8 cellular contexts compared by ENCODE assay signal in genomic region chr2:218068721-218069334, GRCh38. TPM values are rescaled to one million over a fixed set of nuclear protein-coding genes. Genes with fewer than 3 reads are reported as not detected.
A peak's percentile ranks its signal among the peaks of the same experiment; 100 is the strongest.
DNase-seq lines count a peak whose midpoint lies in the region; ATAC-seq and TF ChIP-seq lines count a peak whose summit lies in the region.
"Not testable (repeated sequence)": the region's sequence is repeated elsewhere in the genome, so short reads cannot be mapped to it uniquely, and the experiment has no call there.

TSS of gene RUFY4 (plus strand) at chr2:218069253. CDS start at chr2:218070606, 1,353 bp downstream.

- intact Hi-C loops in Caco-2 (cut with micrococcal nuclease; ENCODE audit: unreplicated experiment), result loop anchor here (1.0 kb wide), 2 partner anchors 280 to 284 kb away; no protein-coding TSS in a partner anchor

- not testable (repeated sequence) for H3K9ac ChIP-seq in HUES6 (ENCODE audit: low read length)

- H3K36me3 Mint-ChIP-seq in Caco-2 (ENCODE audit: insufficient read depth, unreplicated experiment); activated CD8-positive, alpha-beta memory T cell treated with anti-CD3 and anti-CD28 coated beads, Interleukin-2, amount 10 ng/mL, durations not matched to agents 7 days and 5 days; endothelial cell (ENCODE audit: low read depth, unreplicated experiment): not testable (repeated sequence)

- BruUV-seq in Caco-2 (replicated peaks; lab: Mats Ljungman, UMichigan), result not testable (repeated sequence)

- CTCF ChIA-PET in Caco-2 (lab: Charles Lee), result interaction anchor here (0.6 to 1.4 kb wide), 8 partner anchors 11 to 283 kb away, joined by 3 to 28 read pairs (median 4); no protein-coding TSS in a partner anchor
- CTCF ChIA-PET in activated CD8-positive, alpha-beta memory T cell treated with anti-CD3 and anti-CD28 coated beads, Interleukin-2, amount 10 ng/mL, durations not matched to agents 7 days and 5 days (lab: Charles Lee), result interaction anchor here (0.6 to 2.7 kb wide), 20 partner anchors 9 to 1226 kb away, joined by 3 to 16 read pairs (median 5); partner anchors contain the start of gene CXCR1

- DNase-seq in Caco-2 (peak; percentile 65 to 81), NOMO-1 treated with DMSO at 0.1 percent for 48 hours (lab: John Stamatoyannopoulos, UW; ENCODE audit: unreplicated experiment) (peak; percentile 82), endothelial cell (ENCODE audit: low spot score) (peak; percentile 64), midbrain (lab: John Stamatoyannopoulos, UW) (peak; percentile 62)
- peak; percentile 81 for DNase-seq in activated CD8-positive, alpha-beta memory T cell treated with anti-CD3 and anti-CD28 coated beads, Interleukin-2, amount 10 ng/mL, durations not matched to agents 7 days and 5 days
- peak; percentile 21 to 41 for DNase-seq in stimulated activated CD8-positive, alpha-beta memory T cell treated with anti-CD3 and anti-CD28 coated beads, Interleukin-15, amount 100 ng/mL, for 4 hours (ENCODE audit: low read depth in 2 of 2)

- peaks cover 26% of the 10 kb centered on the region for H3K27me3 Mint-ChIP-seq in Caco-2 (ENCODE audit: insufficient read depth, unreplicated experiment)
- H3K27me3 Mint-ChIP-seq in activated CD8-positive, alpha-beta memory T cell treated with anti-CD3 and anti-CD28 coated beads, Interleukin-2, amount 10 ng/mL, durations not matched to agents 7 days and 5 days, result peaks cover 13% of the 10 kb centered on the region
- not testable (repeated sequence) for H3K27me3 Mint-ChIP-seq in endothelial cell (ENCODE audit: unreplicated experiment)

- H3K9me3 Mint-ChIP-seq in Caco-2 (ENCODE audit: unreplicated experiment); activated CD8-positive, alpha-beta memory T cell treated with anti-CD3 and anti-CD28 coated beads, Interleukin-2, amount 10 ng/mL, durations not matched to agents 7 days and 5 days (ENCODE audit: low read depth); endothelial cell (ENCODE audit: unreplicated experiment): not testable (repeated sequence)

- not testable (repeated sequence) for H3K27me3 ChIP-seq in Caco-2 (replicated peaks; ENCODE audit: control insufficient read depth, insufficient read depth, low read length)
- H3K27me3 ChIP-seq in HUES6 (ENCODE audit: control insufficient read depth, insufficient read depth, low read length), result peaks cover 22% of the 10 kb centered on the region

- not testable (repeated sequence) for H3K9me3 ChIP-seq in Caco-2; HUES6 (ENCODE audit: control insufficient read depth, insufficient read depth, low read depth, low read length)

- not testable (repeated sequence) for H3K27ac Mint-ChIP-seq in Caco-2 (ENCODE audit: unreplicated experiment); endothelial cell (ENCODE audit: unreplicated experiment)
- H3K27ac Mint-ChIP-seq in activated CD8-positive, alpha-beta memory T cell treated with anti-CD3 and anti-CD28 coated beads, Interleukin-2, amount 10 ng/mL, durations not matched to agents 7 days and 5 days, result peak within 1 kb of the TSS; percentile 82

- TF ChIP-seq CTCF in Caco-2 (IDR thresholded peaks at IDR 0.05; ENCODE audit: insufficient read depth in 1 of 2, low read depth in 1 of 2, low read length in 1 of 2, severe bottlenecking in 1 of 2, unreplicated experiment in 1 of 2) (peak; percentile 77 to 86), endothelial cell (IDR thresholded peaks at IDR 0.05; ENCODE audit: unreplicated experiment) (peak; percentile 79)

- H3K4me3 ChIP-seq in Caco-2 (ENCODE audit: low read depth, low read length), result not testable (repeated sequence)
- H3K4me3 ChIP-seq in HUES6 (ENCODE audit: low read depth, low read length), result peak within 1 kb of the TSS; percentile 41; the same call in 1 of the 2 replicates

- peak; percentile 80 for ATAC-seq in GM21515 (IDR thresholded peaks at IDR 0.05; ENCODE audit: unreplicated experiment)
- ATAC-seq in activated CD8-positive, alpha-beta memory T cell treated with anti-CD3 and anti-CD28 coated beads, Interleukin-2, amount 10 ng/mL, durations not matched to agents 7 days and 5 days, result peak; percentile 88

- H3K4me1 ChIP-seq in Caco-2; HUES6 (ENCODE audit: control insufficient read depth, insufficient read depth, low read length): not testable (repeated sequence)

- H3K27ac ChIP-seq in HUES6 (ENCODE audit: low read depth, low read length), result not testable (repeated sequence)

- POLR2A ChIA-PET in Caco-2 (lab: Charles Lee), result not testable (repeated sequence)

- peak within 1 kb of the TSS; percentile 53 for H3K4me3 Mint-ChIP-seq in Caco-2 (ENCODE audit: unreplicated experiment)
- peak within 1 kb of the TSS; percentile 71 for H3K4me3 Mint-ChIP-seq in activated CD8-positive, alpha-beta memory T cell treated with anti-CD3 and anti-CD28 coated beads, Interleukin-2, amount 10 ng/mL, durations not matched to agents 7 days and 5 days
- H3K4me3 Mint-ChIP-seq in endothelial cell (ENCODE audit: unreplicated experiment), result not testable (repeated sequence)

- peaks cover 13% of the 10 kb centered on the region for H3K4me1 Mint-ChIP-seq in Caco-2 (ENCODE audit: low read depth, unreplicated experiment)
- H3K4me1 Mint-ChIP-seq in activated CD8-positive, alpha-beta memory T cell treated with anti-CD3 and anti-CD28 coated beads, Interleukin-2, amount 10 ng/mL, durations not matched to agents 7 days and 5 days, result peaks cover 14% of the 10 kb centered on the region
- H3K4me1 Mint-ChIP-seq in endothelial cell (ENCODE audit: unreplicated experiment), result not testable (repeated sequence)

- H3K36me3 ChIP-seq in Caco-2 (ENCODE audit: control insufficient read depth, insufficient read depth, low read length); HUES6 (ENCODE audit: control insufficient read depth, insufficient read depth, low read length): not testable (repeated sequence)

RNA-seq across cellular contexts. Expression of gene RUFY4, which starts in this region (rescaled TPM):
- not detected in 2 replicates for total RNA-seq in Caco-2 (2022)
- total RNA-seq in activated CD8-positive, alpha-beta memory T cell treated with anti-CD3 and anti-CD28 coated beads, Interleukin-2, amount 10 ng/mL, durations not matched to agents 7 days and 5 days, result 1 to 10 TPM; 1.4 to 5.1 TPM
- total RNA-seq in endothelial cell (ENCODE audit: unreplicated experiment), result not detected

Comparison
In these comparisons a context has a peak if more than half of its experiments do, and no peak if none do; other contexts are left out.
1. Peak in DNase-seq in Caco-2; RNA of the gene not detected or under 1 TPM.
2. Peak in DNase-seq in endothelial cell; RNA of the gene not detected or under 1 TPM.
3. DNase-seq: peak in every context shown above with its lines; median percentile 82 in NOMO-1 treated with DMSO at 0.1 percent for 48 hours; 81 in activated CD8-positive, alpha-beta memory T cell treated with anti-CD3 and anti-CD28 coated beads, Interleukin-2, amount 10 ng/mL, durations not matched to agents 7 days and 5 days; 73 in Caco-2; 64 in endothelial cell; 62 in midbrain; 31 in stimulated activated CD8-positive, alpha-beta memory T cell treated with anti-CD3 and anti-CD28 coated beads, Interleukin-15, amount 100 ng/mL, for 4 hours.